In the genomic region with DNA sequence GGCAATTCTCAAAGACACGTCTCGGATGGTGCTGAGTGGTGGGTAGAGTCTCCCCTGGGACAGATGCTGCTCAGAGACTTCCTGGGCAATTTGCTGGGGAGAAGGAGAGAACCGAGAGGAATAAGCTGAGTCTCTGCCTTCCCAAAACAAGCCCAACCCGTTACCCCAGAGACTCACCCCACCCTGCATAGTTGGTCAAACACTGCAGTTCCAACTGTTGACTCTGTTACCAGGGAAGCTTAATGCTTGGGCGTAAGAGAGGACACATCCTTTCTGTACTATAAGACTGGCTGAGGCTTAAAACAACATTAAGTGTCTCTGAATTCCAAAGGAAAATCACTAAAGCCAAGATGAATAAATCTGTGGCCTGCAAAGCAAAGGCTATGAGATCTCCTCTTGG, we compare ENCODE assay signal across 24 cellular contexts.
DNase-seq lines count a peak whose midpoint lies in the region; ATAC-seq and TF ChIP-seq lines count a peak whose summit lies in the region.
"Had no signal": no experiment of that assay in that cellular context is flagged by ENCODE, and none has a peak within 500 bp of the region (broad histone marks: within the 10 kb centered on the region; RNA-seq: fewer than 3 reads in every experiment).

No MANE protein-coding gene starts in this region.

- peaks cover 40% of the 10 kb centered on the region for H3K36me3 Mint-ChIP-seq in activated naive CD8-positive, alpha-beta T cell treated with anti-CD3 and anti-CD28 coated beads for 36 hours
- H3K36me3 Mint-ChIP-seq: mesothelial cell of epicardium; naive thymus-derived CD8-positive, alpha-beta T cell had no signal

- H3K27me3 ChIP-seq in ACC112 (ENCODE audit: insufficient read depth, low read length) (no peaks in the 10 kb centered on the region), stomach (no peaks in the 10 kb centered on the region)
- H3K27me3 ChIP-seq: body of pancreas, testis had no signal

- H3K27me3 Mint-ChIP-seq in activated naive CD8-positive, alpha-beta T cell treated with anti-CD3 and anti-CD28 coated beads for 36 hours: no peaks in the 10 kb centered on the region
- H3K27me3 Mint-ChIP-seq: naive thymus-derived CD8-positive, alpha-beta T cell had no signal

- no peaks in the 10 kb centered on the region for H3K9me3 ChIP-seq in stomach
- H3K9me3 ChIP-seq: body of pancreas, testis had no signal

- peaks cover 60% of the 10 kb centered on the region for H3K4me1 Mint-ChIP-seq in activated naive CD8-positive, alpha-beta T cell treated with anti-CD3 and anti-CD28 coated beads for 36 hours

- no peak for TF ChIP-seq POLR2A in stomach (IDR thresholded peaks at IDR 0.05)

- peaks cover 3% of the 10 kb centered on the region for H3K9me3 Mint-ChIP-seq in activated naive CD8-positive, alpha-beta T cell treated with anti-CD3 and anti-CD28 coated beads for 36 hours
- H3K9me3 Mint-ChIP-seq: activated naive CD8-positive, alpha-beta T cell treated with anti-CD3 and anti-CD28 coated beads, Interleukin-2, amount 10 ng/mL, durations not matched to agents 7 days and 5 days; mesothelial cell of epicardium; naive thymus-derived CD8-positive, alpha-beta T cell had no signal

- H3K27ac Mint-ChIP-seq in activated naive CD8-positive, alpha-beta T cell treated with anti-CD3 and anti-CD28 coated beads for 36 hours: peak overlapping the region; percentile 84
- H3K27ac Mint-ChIP-seq: mesothelial cell of epicardium; naive thymus-derived CD8-positive, alpha-beta T cell had no signal

- peak; percentile 35 for ATAC-seq in sciatic nerve
- ATAC-seq: body of pancreas; naive thymus-derived CD8-positive, alpha-beta T cell had no signal

- TF ChIP-seq EP300 in stomach (IDR thresholded peaks at IDR 0.05): no peak

- peak; percentile 19 for DNase-seq in EH (ENCODE audit: low read depth)
- DNase-seq in activated naive CD8-positive, alpha-beta T cell treated with anti-CD3 and anti-CD28 coated beads for 36 hours: no peak
- DNase-seq in sciatic nerve (ENCODE audit: low spot score): no peak
- DNase-seq in NCI-H526 (lab: John Stamatoyannopoulos, UW): no peak
- no peak for DNase-seq in stimulated activated CD4-positive, alpha-beta T cell treated with anti-CD3 and anti-CD28 coated beads, Interleukin-2, amount 100 ng/mL, for 48 hours
- no peak for DNase-seq in stomach
- no peak for DNase-seq in D341Med (ENCODE audit: low spot score)
- DNase-seq: activated CD4-positive, alpha-beta T cell treated with anti-CD3 and anti-CD28 coated beads, Interleukin-2, amount 50 U/mL, for 1 hour; activated naive CD8-positive, alpha-beta T cell treated with anti-CD3 and anti-CD28 coated beads, Interleukin-2, amount 10 ng/mL, durations not matched to agents 7 days and 5 days; body of pancreas; cerebellar nuclear complex; islet precursor cell; naive thymus-derived CD8-positive, alpha-beta T cell; NCI-H1092 treated with DMSO at 0.1 percent for 48 hours; NCI-H187; NCI-H2171; NCI-H524; nucleus accumbens; SHP77; stimulated activated CD8-positive, alpha-beta memory T cell treated with anti-CD3 and anti-CD28 coated beads, Interleukin-4, amount 100 ng/mL, for 48 hours; testis had no signal

- H3K36me3 ChIP-seq in ACC112 (ENCODE audit: insufficient read depth, low read length) (peaks cover 29% of the 10 kb centered on the region), stomach (peaks cover 4 to 74% (median 55%) of the 10 kb centered on the region in 4 donors)

- WGBS in stomach, 5 donors: 74 to 86% (median 81%) methylated on average over 5 of the region's 5 CpGs

- H3K4me3 ChIP-seq in ACC112 (ENCODE audit: low read depth, low read length): peak overlapping the region; percentile 24; the same call in 1 of the 2 replicates
- no peak overlapping the region for H3K4me3 ChIP-seq in stomach
- H3K4me3 ChIP-seq: body of pancreas, testis had no signal

- H3K4me1 ChIP-seq in ACC112 (ENCODE audit: control insufficient read depth, insufficient read depth, low read length, unreplicated experiment): peaks cover 54% of the 10 kb centered on the region
- H3K4me1 ChIP-seq in stomach: no peaks in the 10 kb centered on the region
- H3K4me1 ChIP-seq: body of pancreas, testis had no signal

- no peak for TF ChIP-seq CTCF in stomach (IDR thresholded peaks at IDR 0.05)

- intact Hi-C loops in sciatic nerve (cut with DNase I): no loop called here
- intact Hi-C loops in stomach (cut with DNase I; ENCODE audit: low total_unique reads): no loop called here

- no peak overlapping the region for H2AFZ ChIP-seq in ACC112 (ENCODE audit: low read length, unreplicated experiment)

- no peaks in the 10 kb centered on the region for H3K79me2 ChIP-seq in ACC112 (ENCODE audit: control insufficient read depth, insufficient read depth, low read length, unreplicated experiment)

- peak overlapping the region; percentile 29 for H3K4me3 Mint-ChIP-seq in activated naive CD8-positive, alpha-beta T cell treated with anti-CD3 and anti-CD28 coated beads for 36 hours
- H3K4me3 Mint-ChIP-seq: activated naive CD8-positive, alpha-beta T cell treated with anti-CD3 and anti-CD28 coated beads, Interleukin-2, amount 10 ng/mL, durations not matched to agents 7 days and 5 days; mesothelial cell of epicardium; naive thymus-derived CD8-positive, alpha-beta T cell had no signal

- H3K27ac ChIP-seq in ACC112 (ENCODE audit: low read depth, low read length) (peak overlapping the region; percentile 94), stomach (no peak overlapping the region)
- H3K27ac ChIP-seq: body of pancreas, testis, VCaP had no signal
